Comparison of ENCODE assay signal across 8 cellular contexts in genomic region chr5:96565843-96566242, GRCh38.
A peak's percentile ranks its signal among the peaks of the same experiment; 100 is the strongest.
DNase-seq lines count a peak whose midpoint lies in the region; ATAC-seq and TF ChIP-seq lines count a peak whose summit lies in the region.

No MANE protein-coding gene starts in this region.

- no peak overlapping the region for H3K18ac ChIP-seq in H9 (ENCODE audit: insufficient read length, low read depth, low read length)

- H3K4me1 ChIP-seq in gastroesophageal sphincter (peaks cover 0 to 11% (median 3%) of the 10 kb centered on the region in 3 donors), H9 (ENCODE audit: insufficient read depth, low read length) (no peaks in the 10 kb centered on the region)

- WGBS in gastroesophageal sphincter (ENCODE audit: low coverage in 1 of 2), 2 donors, result 21 to 28% methylated on average over 4 of the region's 4 CpGs
- WGBS in H9 (ENCODE audit: extremely low coverage, insufficient read length, low lambda C conversion rate), result no CpG with 5 or more reads among the region's 4 CpGs

- no peaks in the 10 kb centered on the region for H3K79me2 ChIP-seq in H9 (ENCODE audit: insufficient read depth, low read length)

- no peak overlapping the region for H4K91ac ChIP-seq in H9 (ENCODE audit: insufficient read length, low read depth, low read length)

- H2BK20ac ChIP-seq in H9 (ENCODE audit: low read depth, low read length, poor library complexity, severe bottlenecking), result no peak overlapping the region

- H2BK120ac ChIP-seq in H9 (ENCODE audit: low read depth, low read length, poor library complexity, severe bottlenecking), result no peak overlapping the region

- H3K9me3 ChIP-seq in gastroesophageal sphincter, result no peaks in the 10 kb centered on the region
- H3K9me3 ChIP-seq in H9 (ENCODE audit: control insufficient read depth, low read depth, low read length), result no peaks in the 10 kb centered on the region

- no peaks in the 10 kb centered on the region; the same call in 1 of the 2 replicates for H3K27me3 Mint-ChIP-seq in HFFc6 (ENCODE audit: insufficient read depth)
- H3K27me3 Mint-ChIP-seq in H9 (ENCODE audit: low read depth), result no peaks in the 10 kb centered on the region; the same call in 1 of the 2 replicates

- peak overlapping the region; percentile 93 for H3K27ac Mint-ChIP-seq in HFFc6
- H3K27ac Mint-ChIP-seq in H9, result no peak overlapping the region

- in situ Hi-C loops in GM13976 (cut with MboI; ENCODE audit: low sequenced_read_pairs, unreplicated experiment), result no loop called here

- no peak for TF ChIP-seq EP300 in gastroesophageal sphincter (IDR thresholded peaks at IDR 0.05)

- H3K36me3 ChIP-seq in gastroesophageal sphincter, result no peaks in the 10 kb centered on the region

- H3K79me1 ChIP-seq in H9 (ENCODE audit: insufficient read depth, low read depth, low read length, poor library complexity, severe bottlenecking), result no peaks in the 10 kb centered on the region

- H2BK15ac ChIP-seq in H9 (ENCODE audit: low read depth, low read length), result no peak overlapping the region

- H3K4me3 ChIP-seq in gastroesophageal sphincter, result no peak overlapping the region

- no peaks in the 10 kb centered on the region for H3K27me3 ChIP-seq in gastroesophageal sphincter
- no peaks in the 10 kb centered on the region; the same call in 1 of the 2 replicates for H3K27me3 ChIP-seq in H9 (ENCODE audit: insufficient read depth, low read length)

- H2BK12ac ChIP-seq in H9 (ENCODE audit: insufficient read length, low read depth, low read length), result no peak overlapping the region

- H3K4me3 Mint-ChIP-seq in HFFc6, result peak overlapping the region; percentile 73
- H3K4me3 Mint-ChIP-seq in H9, result no peak overlapping the region

- no peak overlapping the region for H2AFZ ChIP-seq in H9 (ENCODE audit: low read length)

- no peak overlapping the region for H3K27ac ChIP-seq in gastroesophageal sphincter
- no peak overlapping the region for H3K27ac ChIP-seq in H9 (ENCODE audit: insufficient read length, low read depth, low read length)

- H3K4ac ChIP-seq in H9 (ENCODE audit: low read depth, low read length), result no peak overlapping the region

- no peak overlapping the region for H3K9ac ChIP-seq in H9 (ENCODE audit: extremely low read depth, insufficient read length, low read length)

- no peak for TF ChIP-seq POLR2A in gastroesophageal sphincter (IDR thresholded peaks at IDR 0.05)

- DNase-seq in GM13976 (ENCODE audit: low spot score), result peak; percentile 29
- DNase-seq in HFFc6, result peak; percentile 91
- DNase-seq in RPMI7951 (ENCODE audit: low read depth), result peak; percentile 81
- DNase-seq in kidney tubule cell (ENCODE audit: low spot score), result peak; percentile 83
- DNase-seq in NCI-H1930 (lab: John Stamatoyannopoulos, UW), result no peak
- DNase-seq in left cardiac atrium, result no peak
- DNase-seq in H9, result no peak

- H3K4me1 Mint-ChIP-seq in HFFc6 (ENCODE audit: low read depth), result peaks cover 60% of the 10 kb centered on the region
- H3K4me1 Mint-ChIP-seq in H9, result peaks cover 3 to 8% of the 10 kb centered on the region in 2 experiments; a peak in 2 of 4 replicates

- no peak overlapping the region for H3K4me2 ChIP-seq in H9 (ENCODE audit: insufficient read depth, insufficient read length, low read length)

- no peak overlapping the region for H3K56ac ChIP-seq in H9 (ENCODE audit: insufficient read length, low read depth, low read length)

- H4K5ac ChIP-seq in H9 (ENCODE audit: insufficient read length, low read depth, low read length), result no peak overlapping the region

- no peaks in the 10 kb centered on the region for H3K23me2 ChIP-seq in H9 (ENCODE audit: insufficient read length, low read depth, low read length, poor library complexity, severe bottlenecking)

- H4K20me1 ChIP-seq in H9 (ENCODE audit: control insufficient read depth, insufficient read depth, insufficient read length), result no peaks in the 10 kb centered on the region

- no peak overlapping the region for H3K14ac ChIP-seq in H9 (ENCODE audit: insufficient read depth, low read length)

- TF ChIP-seq CTCF in GM13976 (IDR thresholded peaks at IDR 0.05; ENCODE audit: borderline replicate concordance, control extremely low read depth, extremely low read depth, insufficient read depth, missing control alignments) (no peak), HFFc6 (IDR thresholded peaks at IDR 0.05) (no peak), gastroesophageal sphincter (IDR thresholded peaks at IDR 0.05) (no peak), H9 (conservative IDR thresholded peaks at IDR 0.05) (no peak)

- no peak for ATAC-seq in gastroesophageal sphincter
- no peak for ATAC-seq in left cardiac atrium

- H4K8ac ChIP-seq in H9 (replicated peaks; ENCODE audit: insufficient read length, low read depth, low read length), result no peak overlapping the region

- H3K9me3 Mint-ChIP-seq in HFFc6 (no peaks in the 10 kb centered on the region), H9 (peaks cover 0 to 3% of the 10 kb centered on the region in 2 experiments; a peak in 2 of 5 replicates)

- H3K23ac ChIP-seq in H9 (ENCODE audit: insufficient read length, low read depth, low read length), result no peak overlapping the region

- H3K36me3 Mint-ChIP-seq in HFFc6 (ENCODE audit: low read depth), result no peaks in the 10 kb centered on the region
- no peaks in the 10 kb centered on the region for H3K36me3 Mint-ChIP-seq in H9 (ENCODE audit: insufficient read depth in 1 of 3, low read depth in 3 of 3)

- H2BK5ac ChIP-seq in H9 (ENCODE audit: insufficient read length, low read length), result no peak overlapping the region

- no peak overlapping the region for H2AK5ac ChIP-seq in H9 (ENCODE audit: insufficient read length, low read length)

- intact Hi-C loops in left cardiac atrium (cut with DNase I), result no loop called here

- no peak overlapping the region for H3T11ph ChIP-seq in H9 (ENCODE audit: low read length)

Comparison
In these comparisons a context has a peak if more than half of its experiments do, and no peak if none do; other contexts are left out.
1. DNase-seq: peak in GM13976 (single experiment), HFFc6 (single experiment), RPMI7951 (single experiment) and kidney tubule cell (single experiment); none in NCI-H1930 (0 of 2), left cardiac atrium (single experiment) and H9 (single experiment).